Comparison of ENCODE assay signal across 1 cellular context in genomic region chr5:150517272-150518152, GRCh38.
TF ChIP-seq lines count a peak whose summit lies in the region.

No MANE protein-coding gene starts in this region.

TF ChIP-seq in HepG2, 621 proteins besides CTCF, POLR2A, EP300 and RAD21 (continued from another document and continues in another):
- TF ChIP-seq, protein P1, sequence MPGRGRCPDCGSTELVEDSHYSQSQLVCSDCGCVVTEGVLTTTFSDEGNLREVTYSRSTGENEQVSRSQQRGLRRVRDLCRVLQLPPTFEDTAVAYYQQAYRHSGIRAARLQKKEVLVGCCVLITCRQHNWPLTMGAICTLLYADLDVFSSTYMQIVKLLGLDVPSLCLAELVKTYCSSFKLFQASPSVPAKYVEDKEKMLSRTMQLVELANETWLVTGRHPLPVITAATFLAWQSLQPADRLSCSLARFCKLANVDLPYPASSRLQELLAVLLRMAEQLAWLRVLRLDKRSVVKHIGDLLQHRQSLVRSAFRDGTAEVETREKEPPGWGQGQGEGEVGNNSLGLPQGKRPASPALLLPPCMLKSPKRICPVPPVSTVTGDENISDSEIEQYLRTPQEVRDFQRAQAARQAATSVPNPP (CRISPR knock-in tag; IDR thresholded peaks at IDR 0.05): no peak
- TF ChIP-seq ZNF660 (CRISPR knock-in tag; IDR thresholded peaks at IDR 0.05; ENCODE audit: borderline replicate concordance, low read depth) (no peak), ZNF598 (CRISPR knock-in tag; IDR thresholded peaks at IDR 0.05; ENCODE audit: borderline replicate concordance) (0 out of 2 replicates have a peak, but pooled peaks have one; percentile 12), HNF1B (CRISPR knock-in tag; IDR thresholded peaks at IDR 0.05) (0 out of 2 replicates have a peak, but pooled peaks have one; percentile 41), ZMAT3 (CRISPR knock-in tag; conservative IDR thresholded peaks at IDR 0.05) (no peak), ZNF644 (CRISPR knock-in tag; IDR thresholded peaks at IDR 0.05; ENCODE audit: low read depth) (peak; percentile 52; the same call in 1 of the 2 replicates), MXI1 (IDR thresholded peaks at IDR 0.05; ENCODE audit: borderline replicate concordance, low read depth, low read length) (no peak), RXRB (CRISPR knock-in tag; IDR thresholded peaks at IDR 0.05; ENCODE audit: borderline replicate concordance) (peak; percentile 92), HBP1 (CRISPR knock-in tag; IDR thresholded peaks at IDR 0.05; ENCODE audit: low read depth) (no peak), ZNF207 (IDR thresholded peaks at IDR 0.05; ENCODE audit: borderline replicate concordance) (no peak), DZIP1 (CRISPR knock-in tag; IDR thresholded peaks at IDR 0.05) (no peak), ATAD3A (CRISPR knock-in tag; IDR thresholded peaks at IDR 0.05) (no peak), ZNF234 (CRISPR knock-in tag; conservative IDR thresholded peaks at IDR 0.05) (no peak), GABPA (IDR thresholded peaks at IDR 0.05; ENCODE audit: low read depth, low read length) (no peak), GABPA (CRISPR knock-in tag; IDR thresholded peaks at IDR 0.05; ENCODE audit: low read depth) (no peak), KDM5B (CRISPR knock-in tag; IDR thresholded peaks at IDR 0.05; ENCODE audit: borderline replicate concordance) (peak; percentile 32; the same call in 1 of the 2 replicates), ZNF24 (IDR thresholded peaks at IDR 0.05) (0 out of 2 replicates have a peak, but pooled peaks have one; percentile 20), ZNF235 (CRISPR knock-in tag; IDR thresholded peaks at IDR 0.05; ENCODE audit: borderline replicate concordance) (no peak), ZNF792 (CRISPR knock-in tag; IDR thresholded peaks at IDR 0.05) (peak; percentile 51; the same call in 1 of the 2 replicates), DBP (CRISPR knock-in tag; IDR thresholded peaks at IDR 0.05; ENCODE audit: not compliant biosample characterization) (no peak), HIVEP1 (CRISPR knock-in tag; IDR thresholded peaks at IDR 0.05) (no peak), MIER3 (CRISPR knock-in tag; IDR thresholded peaks at IDR 0.05; ENCODE audit: borderline replicate concordance) (peak; percentile 61; the same call in 1 of the 2 replicates), DNMT3B (CRISPR knock-in tag; conservative IDR thresholded peaks at IDR 0.05) (no peak), ZNF678 (CRISPR knock-in tag; IDR thresholded peaks at IDR 0.05) (no peak), ZMYM2 (CRISPR knock-in tag; IDR thresholded peaks at IDR 0.05) (peak; percentile 99), MXD3 (CRISPR knock-in tag; IDR thresholded peaks at IDR 0.05) (no peak), ZNF558 (CRISPR knock-in tag; IDR thresholded peaks at IDR 0.05; ENCODE audit: borderline replicate concordance) (no peak), ZNF569 (CRISPR knock-in tag; IDR thresholded peaks at IDR 0.05; ENCODE audit: borderline replicate concordance) (no peak), SNAPC5 (CRISPR knock-in tag; IDR thresholded peaks at IDR 0.05; ENCODE audit: borderline replicate concordance) (no peak), ZNF841 (CRISPR knock-in tag; IDR thresholded peaks at IDR 0.05; ENCODE audit: borderline replicate concordance) (no peak), FOXA3 (CRISPR knock-in tag; IDR thresholded peaks at IDR 0.05) (peak; percentile 77), NCOR1 (IDR thresholded peaks at IDR 0.05; ENCODE audit: borderline replicate concordance, low read length) (peak; percentile 97), IRF2 (CRISPR knock-in tag; IDR thresholded peaks at IDR 0.05) (peak; percentile 72; the same call in 1 of the 2 replicates), ZNF616 (CRISPR knock-in tag; IDR thresholded peaks at IDR 0.05; ENCODE audit: low read depth) (0 out of 2 replicates have a peak, but pooled peaks have one; percentile 30), RBAK (CRISPR knock-in tag; IDR thresholded peaks at IDR 0.05) (no peak), MAX (IDR thresholded peaks at IDR 0.05) (no peak), NFE2 (CRISPR knock-in tag; IDR thresholded peaks at IDR 0.05) (no peak), ZNF510 (CRISPR knock-in tag; IDR thresholded peaks at IDR 0.05; ENCODE audit: low read depth) (no peak), SMAD9 (CRISPR knock-in tag; IDR thresholded peaks at IDR 0.05) (no peak), DPF2 (CRISPR knock-in tag; IDR thresholded peaks at IDR 0.05; ENCODE audit: borderline replicate concordance, low read depth) (peak; percentile 78), ZNF260 (CRISPR knock-in tag; IDR thresholded peaks at IDR 0.05; ENCODE audit: borderline replicate concordance, low read depth) (no peak), RELA (CRISPR knock-in tag; IDR thresholded peaks at IDR 0.05) (no peak), KDM6A (CRISPR knock-in tag; IDR thresholded peaks at IDR 0.05; ENCODE audit: low read depth) (peak; percentile 56; the same call in 1 of the 2 replicates), ZNF34 (CRISPR knock-in tag; IDR thresholded peaks at IDR 0.05; ENCODE audit: borderline replicate concordance) (no peak), KMT2B (CRISPR knock-in tag; IDR thresholded peaks at IDR 0.05) (no peak), HOXD1 (CRISPR knock-in tag; IDR thresholded peaks at IDR 0.05) (no peak), ZNF33B (CRISPR knock-in tag; IDR thresholded peaks at IDR 0.05) (no peak), ZC3H13 (CRISPR knock-in tag; IDR thresholded peaks at IDR 0.05) (no peak), KLF16 (CRISPR knock-in tag; IDR thresholded peaks at IDR 0.05) (peak in 1 of 2 experiments; percentile 33; a peak in 1 of 4 replicates), POLR2AphosphoS2 (IDR thresholded peaks at IDR 0.05; ENCODE audit: low read depth, low read length) (no peak), ZNF567 (CRISPR knock-in tag; IDR thresholded peaks at IDR 0.05; ENCODE audit: borderline replicate concordance) (no peak), ZNF20 (CRISPR knock-in tag; IDR thresholded peaks at IDR 0.05) (no peak), SAFB2 (CRISPR knock-in tag; IDR thresholded peaks at IDR 0.05; ENCODE audit: borderline replicate concordance, low read depth) (no peak)
- TF ChIP-seq, protein P2, sequence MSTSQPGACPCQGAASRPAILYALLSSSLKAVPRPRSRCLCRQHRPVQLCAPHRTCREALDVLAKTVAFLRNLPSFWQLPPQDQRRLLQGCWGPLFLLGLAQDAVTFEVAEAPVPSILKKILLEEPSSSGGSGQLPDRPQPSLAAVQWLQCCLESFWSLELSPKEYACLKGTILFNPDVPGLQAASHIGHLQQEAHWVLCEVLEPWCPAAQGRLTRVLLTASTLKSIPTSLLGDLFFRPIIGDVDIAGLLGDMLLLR (CRISPR knock-in tag; IDR thresholded peaks at IDR 0.05): no peak
- TF ChIP-seq, protein P3, sequence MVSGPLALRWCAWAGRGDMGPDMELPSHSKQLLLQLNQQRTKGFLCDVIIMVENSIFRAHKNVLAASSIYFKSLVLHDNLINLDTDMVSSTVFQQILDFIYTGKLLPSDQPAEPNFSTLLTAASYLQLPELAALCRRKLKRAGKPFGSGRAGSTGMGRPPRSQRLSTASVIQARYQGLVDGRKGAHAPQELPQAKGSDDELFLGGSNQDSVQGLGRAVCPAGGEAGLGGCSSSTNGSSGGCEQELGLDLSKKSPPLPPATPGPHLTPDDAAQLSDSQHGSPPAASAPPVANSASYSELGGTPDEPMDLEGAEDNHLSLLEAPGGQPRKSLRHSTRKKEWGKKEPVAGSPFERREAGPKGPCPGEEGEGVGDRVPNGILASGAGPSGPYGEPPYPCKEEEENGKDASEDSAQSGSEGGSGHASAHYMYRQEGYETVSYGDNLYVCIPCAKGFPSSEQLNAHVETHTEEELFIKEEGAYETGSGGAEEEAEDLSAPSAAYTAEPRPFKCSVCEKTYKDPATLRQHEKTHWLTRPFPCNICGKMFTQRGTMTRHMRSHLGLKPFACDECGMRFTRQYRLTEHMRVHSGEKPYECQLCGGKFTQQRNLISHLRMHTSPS (CRISPR knock-in tag; IDR thresholded peaks at IDR 0.05; ENCODE audit: low read depth): peak; percentile 91
- TF ChIP-seq, protein P4, sequence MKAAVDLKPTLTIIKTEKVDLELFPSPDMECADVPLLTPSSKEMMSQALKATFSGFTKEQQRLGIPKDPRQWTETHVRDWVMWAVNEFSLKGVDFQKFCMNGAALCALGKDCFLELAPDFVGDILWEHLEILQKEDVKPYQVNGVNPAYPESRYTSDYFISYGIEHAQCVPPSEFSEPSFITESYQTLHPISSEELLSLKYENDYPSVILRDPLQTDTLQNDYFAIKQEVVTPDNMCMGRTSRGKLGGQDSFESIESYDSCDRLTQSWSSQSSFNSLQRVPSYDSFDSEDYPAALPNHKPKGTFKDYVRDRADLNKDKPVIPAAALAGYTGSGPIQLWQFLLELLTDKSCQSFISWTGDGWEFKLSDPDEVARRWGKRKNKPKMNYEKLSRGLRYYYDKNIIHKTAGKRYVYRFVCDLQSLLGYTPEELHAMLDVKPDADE (CRISPR knock-in tag; IDR thresholded peaks at IDR 0.05): no peak
- TF ChIP-seq, protein P5, sequence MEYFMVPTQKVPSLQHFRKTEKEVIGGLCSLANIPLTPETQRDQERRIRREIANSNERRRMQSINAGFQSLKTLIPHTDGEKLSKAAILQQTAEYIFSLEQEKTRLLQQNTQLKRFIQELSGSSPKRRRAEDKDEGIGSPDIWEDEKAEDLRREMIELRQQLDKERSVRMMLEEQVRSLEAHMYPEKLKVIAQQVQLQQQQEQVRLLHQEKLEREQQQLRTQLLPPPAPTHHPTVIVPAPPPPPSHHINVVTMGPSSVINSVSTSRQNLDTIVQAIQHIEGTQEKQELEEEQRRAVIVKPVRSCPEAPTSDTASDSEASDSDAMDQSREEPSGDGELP (IDR thresholded peaks at IDR 0.05; ENCODE audit: borderline replicate concordance, low read depth): peak; percentile 58; the same call in 1 of the 2 replicates
- TF ChIP-seq, protein P6, sequence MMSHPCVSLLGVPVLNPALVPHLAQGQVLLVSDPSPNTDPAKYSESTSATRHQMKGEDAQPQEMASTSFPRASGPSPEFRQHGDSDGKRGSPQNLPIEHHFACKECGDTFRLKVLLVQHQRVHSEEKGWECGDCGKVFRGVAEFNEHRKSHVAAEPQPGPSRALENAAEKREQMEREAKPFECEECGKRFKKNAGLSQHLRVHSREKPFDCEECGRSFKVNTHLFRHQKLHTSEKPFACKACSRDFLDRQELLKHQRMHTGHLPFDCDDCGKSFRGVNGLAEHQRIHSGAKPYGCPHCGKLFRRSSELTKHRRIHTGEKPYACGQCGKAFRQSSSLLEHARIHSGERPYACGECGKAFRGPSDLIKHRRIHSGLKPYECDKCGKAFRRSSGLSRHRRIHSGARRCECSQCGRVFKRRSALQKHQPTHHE (CRISPR knock-in tag; IDR thresholded peaks at IDR 0.05; ENCODE audit: borderline replicate concordance): no peak
- TF ChIP-seq, protein P7, sequence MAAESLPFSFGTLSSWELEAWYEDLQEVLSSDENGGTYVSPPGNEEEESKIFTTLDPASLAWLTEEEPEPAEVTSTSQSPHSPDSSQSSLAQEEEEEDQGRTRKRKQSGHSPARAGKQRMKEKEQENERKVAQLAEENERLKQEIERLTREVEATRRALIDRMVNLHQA (CRISPR knock-in tag; IDR thresholded peaks at IDR 0.05): no peak
